Comparison of ENCODE assay signal across 9 cellular contexts in genomic region chr15:90192961-90193786, GRCh38. TPM values are rescaled to one million over a fixed set of nuclear protein-coding genes. Genes with fewer than 3 reads are reported as not detected.
DNase-seq lines count a peak whose midpoint lies in the region; ATAC-seq lines count a peak whose summit lies in the region.
"Had no signal": no experiment of that assay in that cellular context is flagged by ENCODE, and none has a peak within 500 bp of the region (broad histone marks: within the 10 kb centered on the region; RNA-seq: fewer than 3 reads in every experiment).

No MANE protein-coding gene starts in this region.

- peak overlapping the region; percentile 3 for H3K4me3 Mint-ChIP-seq in activated T-helper 2 cell treated with anti-CD3 and anti-CD28 coated beads, Interferon-gamma antibody, Interleukin-2, Interleukin-4, amounts not matched to agents 10 μg/mL and 5 μg/mL and 100 μg/mL, durations not matched to agents 14 hours and 24 hours and 36 hours (ENCODE audit: low read depth)

- DNase-seq in SKM-1 treated with dmso at 0.1 percent for 144 hours (lab: John Stamatoyannopoulos, UW; ENCODE audit: unreplicated experiment) (peak; percentile 33), SKM-1 (lab: John Stamatoyannopoulos, UW; ENCODE audit: unreplicated experiment) (no peak), DMS53 (lab: John Stamatoyannopoulos, UW) (no peak)
- no peak for DNase-seq in activated T-helper 2 cell treated with anti-CD3 and anti-CD28 coated beads, Interferon-gamma antibody, Interleukin-2, Interleukin-4, amounts not matched to agents 10 μg/mL and 5 μg/mL and 100 μg/mL, durations not matched to agents 14 hours and 24 hours and 36 hours (ENCODE audit: low spot score)

- H3K36me3 Mint-ChIP-seq in activated T-helper 2 cell treated with anti-CD3 and anti-CD28 coated beads, Interferon-gamma antibody, Interleukin-2, Interleukin-4, amounts not matched to agents 10 μg/mL and 5 μg/mL and 100 μg/mL, durations not matched to agents 14 hours and 24 hours and 36 hours (ENCODE audit: low read depth), result peaks cover 14% of the 10 kb centered on the region

- H3K27ac ChIP-seq in layer of hippocampus (ENCODE audit: low read depth, low read length) (peak overlapping the region; percentile 66), temporal lobe (ENCODE audit: low read depth, low read length) (peak overlapping the region; percentile 87)

- ATAC-seq in HG02885 (IDR thresholded peaks at IDR 0.05; ENCODE audit: poor library complexity, unreplicated experiment), result no peak
- ATAC-seq in GM19463 (IDR thresholded peaks at IDR 0.05; ENCODE audit: unreplicated experiment), result no peak

- intact Hi-C loops in activated T-helper 2 cell treated with anti-CD3 and anti-CD28 coated beads, Interferon-gamma antibody, Interleukin-2, Interleukin-4, amounts not matched to agents 10 μg/mL and 5 μg/mL and 100 μg/mL, durations not matched to agents 14 hours and 24 hours and 36 hours (cut with micrococcal nuclease), result no loop called here

- H3K4me1 Mint-ChIP-seq in activated T-helper 2 cell treated with anti-CD3 and anti-CD28 coated beads, Interferon-gamma antibody, Interleukin-2, Interleukin-4, amounts not matched to agents 10 μg/mL and 5 μg/mL and 100 μg/mL, durations not matched to agents 14 hours and 24 hours and 36 hours (ENCODE audit: low read depth), result peaks cover 30% of the 10 kb centered on the region

- H3K27me3 Mint-ChIP-seq in activated T-helper 2 cell treated with anti-CD3 and anti-CD28 coated beads, Interferon-gamma antibody, Interleukin-2, Interleukin-4, amounts not matched to agents 10 μg/mL and 5 μg/mL and 100 μg/mL, durations not matched to agents 14 hours and 24 hours and 36 hours (ENCODE audit: low read depth), result no peaks in the 10 kb centered on the region

- peak overlapping the region; percentile 61 for H3K27ac Mint-ChIP-seq in activated T-helper 2 cell treated with anti-CD3 and anti-CD28 coated beads, Interferon-gamma antibody, Interleukin-2, Interleukin-4, amounts not matched to agents 10 μg/mL and 5 μg/mL and 100 μg/mL, durations not matched to agents 14 hours and 24 hours and 36 hours

- H3K27me3 ChIP-seq in layer of hippocampus (ENCODE audit: control insufficient read depth, insufficient read depth, low read length), result no peaks in the 10 kb centered on the region
- H3K27me3 ChIP-seq: ovary had no signal

- H3K9me3 Mint-ChIP-seq in activated T-helper 2 cell treated with anti-CD3 and anti-CD28 coated beads, Interferon-gamma antibody, Interleukin-2, Interleukin-4, amounts not matched to agents 10 μg/mL and 5 μg/mL and 100 μg/mL, durations not matched to agents 14 hours and 24 hours and 36 hours, result no peaks in the 10 kb centered on the region

RNA-seq across cellular contexts. Expression of gene SEMA4B, which starts 8.0 kb away (rescaled TPM):
- 28.3 and 30.2 TPM in 2 replicates for total RNA-seq in activated T-helper 2 cell treated with anti-CD3 and anti-CD28 coated beads, Interferon-gamma antibody, Interleukin-2, Interleukin-4, amounts not matched to agents 10 μg/mL and 5 μg/mL and 100 μg/mL, durations not matched to agents 14 hours and 24 hours and 36 hours
- 35.4 TPM for total RNA-seq in temporal lobe

RNA-seq across cellular contexts. Expression of gene CIB1, which starts 40.6 kb away (rescaled TPM):
- total RNA-seq in activated T-helper 2 cell treated with anti-CD3 and anti-CD28 coated beads, Interferon-gamma antibody, Interleukin-2, Interleukin-4, amounts not matched to agents 10 μg/mL and 5 μg/mL and 100 μg/mL, durations not matched to agents 14 hours and 24 hours and 36 hours, result 159 and 162 TPM in 2 replicates
- 3.4 TPM for total RNA-seq in temporal lobe

RNA-seq across cellular contexts. Expression of gene GDPGP1, which starts 40.8 kb away (rescaled TPM):
- total RNA-seq in activated T-helper 2 cell treated with anti-CD3 and anti-CD28 coated beads, Interferon-gamma antibody, Interleukin-2, Interleukin-4, amounts not matched to agents 10 μg/mL and 5 μg/mL and 100 μg/mL, durations not matched to agents 14 hours and 24 hours and 36 hours, result 11.4 and 12.0 TPM in 2 replicates
- total RNA-seq in temporal lobe, result 4.4 TPM

RNA-seq across cellular contexts. Expression of gene TTLL13, which starts 56.2 kb away (rescaled TPM):
- 0.34 and 1.3 TPM in 2 replicates for total RNA-seq in activated T-helper 2 cell treated with anti-CD3 and anti-CD28 coated beads, Interferon-gamma antibody, Interleukin-2, Interleukin-4, amounts not matched to agents 10 μg/mL and 5 μg/mL and 100 μg/mL, durations not matched to agents 14 hours and 24 hours and 36 hours
- under 0.01 TPM for total RNA-seq in temporal lobe

Comparison
In these comparisons a context has a peak if more than half of its experiments do, and no peak if none do; other contexts are left out.
1. RNA of gene CIB1, which starts 40.6 kb away (total RNA-seq): 159 to 162 TPM in activated T-helper 2 cell treated with anti-CD3 and anti-CD28 coated beads, Interferon-gamma antibody, Interleukin-2, Interleukin-4, amounts not matched to agents 10 μg/mL and 5 μg/mL and 100 μg/mL, durations not matched to agents 14 hours and 24 hours and 36 hours; 3.4 TPM in temporal lobe (single experiment); every median in the first group is over 10 times any median in the second.